In genomic region chr9:134477927-134478326, GRCh38 we compare ENCODE assay signal across 12 cellular contexts.
"Had no signal": no experiment of that assay in that cellular context is flagged by ENCODE, and none has a peak within 500 bp of the region (broad histone marks: within the 10 kb centered on the region; RNA-seq: fewer than 3 reads in every experiment).

No MANE protein-coding gene starts in this region.

- H3K27ac Mint-ChIP-seq: T-helper 1 cell treated with Interleukin-12 subunit alpha and Interleukin-12 subunit beta and Interleukin-4 antibody, amounts not matched to agents 30 μg/mL and 1 μg/mL, for 36 hours had no signal

- H3K27ac ChIP-seq: gastrocnemius medialis, neutrophil, testis had no signal

- H3K4me3 ChIP-seq: gastrocnemius medialis, testis had no signal

- H3K36me3 ChIP-seq: gastrocnemius medialis, neutrophil had no signal

- H3K27me3 ChIP-seq: gastrocnemius medialis, testis had no signal

- H3K9me3 Mint-ChIP-seq: activated T-cell treated with anti-CD3 and anti-CD28 coated beads, Interleukin-2, amount 50 U/mL, for 4 hours; T-helper 1 cell treated with Interleukin-12 subunit alpha and Interleukin-12 subunit beta and Interleukin-4 antibody, amounts not matched to agents 30 μg/mL and 1 μg/mL, for 36 hours had no signal

- ATAC-seq: activated T-cell treated with anti-CD3 and anti-CD28 coated beads, Interleukin-2, amount 50 U/mL, for 4 hours; SK-N-SH treated with all-trans-retinoic acid at 6 μM for 48 hours had no signal

- H3K9me3 ChIP-seq: gastrocnemius medialis, neutrophil, testis had no signal

- DNase-seq: activated gamma-delta T cell; activated T-cell treated with anti-CD3 and anti-CD28 coated beads, Interleukin-2, amount 50 U/mL, for 4 hours; central memory CD4-positive, alpha-beta T cell; cortex of kidney; effector CD8-positive, alpha-beta T cell; gastrocnemius medialis; stimulated activated CD4-positive, alpha-beta T cell treated with anti-CD3 and anti-CD28 coated beads, Interleukin-1b, Interleukin-23, amount 100 ng/mL, for 48 hours; stimulated activated naive CD4-positive, alpha-beta T cell treated with Interleukin-2 at 50 U/mL for 16 hours; testis had no signal

- H3K4me3 Mint-ChIP-seq: activated T-cell treated with anti-CD3 and anti-CD28 coated beads, Interleukin-2, amount 50 U/mL, for 4 hours; T-helper 1 cell treated with Interleukin-12 subunit alpha and Interleukin-12 subunit beta and Interleukin-4 antibody, amounts not matched to agents 30 μg/mL and 1 μg/mL, for 36 hours had no signal
